In the genomic region with DNA sequence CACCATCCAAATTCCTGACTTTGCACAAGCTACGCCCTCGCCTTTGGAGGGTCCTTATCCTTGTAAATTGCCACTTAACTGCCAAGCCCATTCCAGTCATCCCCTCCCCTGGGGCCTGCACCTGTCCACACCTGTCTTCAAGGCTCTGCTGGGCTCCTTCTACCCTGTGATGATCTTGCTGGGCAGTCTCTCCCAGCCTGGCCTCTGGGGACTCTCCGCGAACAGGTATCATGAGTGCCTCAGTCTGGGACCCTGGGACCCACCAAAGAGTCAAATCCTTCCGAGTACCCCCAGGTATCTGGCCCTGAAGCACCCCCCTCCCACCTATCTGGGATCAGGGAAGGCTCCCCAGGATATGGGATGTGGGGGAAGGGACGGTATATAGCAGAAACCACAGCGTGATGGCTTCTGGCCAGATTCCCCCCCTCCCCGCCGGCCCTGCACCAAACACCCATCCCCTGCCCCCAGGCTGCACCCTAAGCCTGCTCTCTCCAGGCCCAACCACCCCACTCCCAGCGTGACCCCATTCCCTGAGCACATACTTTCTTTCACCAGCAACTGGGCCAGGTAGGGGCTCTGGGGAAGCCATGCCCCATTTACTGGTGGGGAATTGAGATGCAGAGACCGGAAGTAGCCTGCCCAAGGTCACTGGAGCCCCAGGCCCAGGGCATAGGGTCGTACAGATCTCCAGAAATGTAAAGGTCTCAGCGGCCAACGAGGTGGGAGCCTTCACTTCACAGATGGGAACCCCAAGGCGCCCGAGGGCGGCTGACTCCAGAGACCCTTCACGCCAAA, we compare ENCODE assay signal across 8 cellular contexts. TPM values are rescaled to one million over a fixed set of nuclear protein-coding genes. Genes with fewer than 3 reads are reported as not detected.
A peak's percentile ranks its signal among the peaks of the same experiment; 100 is the strongest.
DNase-seq lines count a peak whose midpoint lies in the region; ATAC-seq and TF ChIP-seq lines count a peak whose summit lies in the region.

No MANE protein-coding gene starts in this region.

- peak overlapping the region; percentile 96 for H3K4me3 Mint-ChIP-seq in chondrocyte (ENCODE audit: unreplicated experiment)

- no peak overlapping the region for H3K27ac Mint-ChIP-seq in chondrocyte (ENCODE audit: unreplicated experiment)

- no peaks in the 10 kb centered on the region for H3K27me3 Mint-ChIP-seq in chondrocyte (ENCODE audit: low read depth)

- peaks cover 26% of the 10 kb centered on the region for H3K4me1 Mint-ChIP-seq in chondrocyte (ENCODE audit: low read depth)

- peak; percentile 99 for DNase-seq in DMS79 treated with DMSO at 0.1 percent for 48 hours (lab: John Stamatoyannopoulos, UW)
- peak; percentile 68 to 91 for DNase-seq in NCI-H187 (lab: John Stamatoyannopoulos, UW)
- no peak for DNase-seq in chondrocyte (ENCODE audit: low spot score)
- no peak for DNase-seq in hepatic stellate cell (ENCODE audit: low spot score)
- DNase-seq in SHP77 treated with DMSO at 0.1 percent for 48 hours (lab: John Stamatoyannopoulos, UW), result no peak
- DNase-seq in DMS114 treated with DMSO at 0.1 percent for 48 hours (lab: John Stamatoyannopoulos, UW; ENCODE audit: unreplicated experiment), result no peak

- H3K4me1 ChIP-seq in muscle layer of duodenum (ENCODE audit: control insufficient read depth in 1 of 2, insufficient read depth in 2 of 2, low read length in 2 of 2), result peaks cover 4 to 40% of the 10 kb centered on the region in 2 donors

- no peak overlapping the region for H3K27ac ChIP-seq in muscle layer of duodenum (ENCODE audit: low read length)

- H3K4me3 ChIP-seq in muscle layer of duodenum (ENCODE audit: low read depth in 1 of 2, low read length in 2 of 2), result peak overlapping the region; percentile 69 to 94

- H3K27me3 ChIP-seq in muscle layer of duodenum (ENCODE audit: low read depth, low read length), result no peaks in the 10 kb centered on the region

- H3K9me3 ChIP-seq in muscle layer of duodenum (ENCODE audit: control insufficient read depth in 1 of 2, low read length in 2 of 2), result no peaks in the 10 kb centered on the region

- H3K36me3 ChIP-seq in muscle layer of duodenum (ENCODE audit: control insufficient read depth in 1 of 2, insufficient read depth in 2 of 2, low read length in 2 of 2), result no peaks in the 10 kb centered on the region

- no peaks in the 10 kb centered on the region for H3K9me3 Mint-ChIP-seq in chondrocyte (ENCODE audit: low read depth)

- ATAC-seq in GM21786 (IDR thresholded peaks at IDR 0.05; ENCODE audit: unreplicated experiment), result no peak

- TF ChIP-seq CTCF in chondrocyte (IDR thresholded peaks at IDR 0.05), result no peak

- H3K36me3 Mint-ChIP-seq in chondrocyte (ENCODE audit: low read depth), result peaks cover 13% of the 10 kb centered on the region

RNA-seq across cellular contexts. Expression of a gene that starts 0.7 kb away (rescaled TPM):
- total RNA-seq in chondrocyte, result 45.3 to 67.4 TPM (median 48.1 TPM) in 3 replicates

RNA-seq across cellular contexts. Expression of a gene that starts 42.4 kb away (rescaled TPM):
- total RNA-seq in chondrocyte, result 58.8 to 81.0 TPM (median 79.4 TPM) in 3 replicates

Comparison
In these comparisons a context has a peak if more than half of its experiments do, and no peak if none do; other contexts are left out.
1. DNase-seq: peak in DMS79 treated with DMSO at 0.1 percent for 48 hours (single experiment) and NCI-H187 (2 of 2); none in chondrocyte (single experiment), hepatic stellate cell (single experiment), SHP77 treated with DMSO at 0.1 percent for 48 hours (single experiment) and DMS114 treated with DMSO at 0.1 percent for 48 hours (single experiment).